In the genomic region with DNA sequence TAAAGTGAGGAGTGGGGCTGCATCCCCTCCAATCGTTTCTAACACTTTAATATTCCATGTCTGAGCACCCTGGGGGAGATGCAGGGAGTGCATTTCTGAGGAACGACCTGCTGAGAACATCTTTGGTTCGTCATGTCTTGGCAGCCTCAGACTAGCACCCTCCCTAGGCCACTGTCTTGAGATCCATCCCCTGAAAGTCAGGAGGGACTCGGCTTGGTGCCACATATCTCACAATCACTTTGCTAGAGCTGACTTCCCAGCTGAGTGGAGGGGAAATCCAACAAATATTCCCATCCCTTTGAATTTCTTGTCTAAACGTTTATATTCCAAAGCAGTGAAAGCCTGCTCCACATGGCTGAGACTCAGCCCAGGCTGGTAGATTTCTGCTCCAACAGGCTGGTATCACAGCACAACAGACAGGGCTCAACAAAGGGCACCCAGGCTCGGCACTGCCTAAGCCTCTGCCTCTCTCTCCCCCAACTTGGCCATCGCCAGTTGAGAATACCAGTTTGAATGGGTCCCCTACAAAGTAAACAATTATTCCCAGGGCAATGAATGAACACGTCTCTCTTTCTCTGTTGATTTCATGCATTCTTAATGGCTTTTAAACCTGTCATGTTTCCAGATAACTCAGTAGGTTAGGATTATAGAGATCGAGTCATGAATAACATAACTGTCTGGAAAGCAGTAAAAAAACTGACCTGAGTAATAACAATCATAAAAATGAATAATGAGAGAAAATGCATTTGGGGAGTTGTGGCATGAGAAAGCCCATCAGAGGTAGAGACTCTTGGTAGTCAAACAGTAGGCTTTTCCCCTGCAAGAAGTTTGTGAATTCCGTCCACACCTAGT, we compare ENCODE assay signal across 18 cellular contexts. TPM values are rescaled to one million over a fixed set of nuclear protein-coding genes. Genes with fewer than 3 reads are reported as not detected.
A peak's percentile ranks its signal among the peaks of the same experiment; 100 is the strongest.
DNase-seq lines count a peak whose midpoint lies in the region; FAIRE-seq and TF ChIP-seq lines count a peak whose summit lies in the region.
"Had no signal": no experiment of that assay in that cellular context is flagged by ENCODE, and none has a peak within 500 bp of the region (broad histone marks: within the 10 kb centered on the region; RNA-seq: fewer than 3 reads in every experiment).

No MANE protein-coding gene starts in this region.

- no peak overlapping the region for H3K4me3 ChIP-seq in H1 (ENCODE audit: extremely low read depth in 1 of 4, insufficient read depth in 2 of 4, low read depth in 3 of 4, low read length in 4 of 4)
- no peak overlapping the region for H3K4me3 ChIP-seq in neutrophil (ENCODE audit: low read depth in 1 of 2, low read length in 1 of 2)
- no peak overlapping the region for H3K4me3 ChIP-seq in transverse colon
- no peak overlapping the region for H3K4me3 ChIP-seq in lower leg skin (ENCODE audit: low read depth, poor library complexity, severe bottlenecking)
- H3K4me3 ChIP-seq: GM12878, Peyer's patch had no signal

- H4K91ac ChIP-seq in H1 (replicated peaks; ENCODE audit: insufficient read length, low read length): no peak overlapping the region

- H3K79me2 ChIP-seq in H1 (ENCODE audit: control insufficient read depth in 1 of 2, insufficient read depth in 2 of 2, low read length in 2 of 2): no peaks in the 10 kb centered on the region

- TF ChIP-seq CTCF in H1 (IDR thresholded peaks at IDR 0.05; ENCODE audit: control extremely low read depth in 1 of 3, insufficient read depth in 1 of 3, low read depth in 1 of 3, low read length in 3 of 3) (no peak), neutrophil (IDR thresholded peaks at IDR 0.05) (no peak), transverse colon (IDR thresholded peaks at IDR 0.05) (no peak), lower leg skin (IDR thresholded peaks at IDR 0.05) (no peak), GM10266 (IDR thresholded peaks at IDR 0.05; ENCODE audit: control insufficient read depth, insufficient read depth, low read depth, missing control alignments) (no peak)

- no peak overlapping the region for H3K18ac ChIP-seq in H1 (ENCODE audit: extremely low read depth, low read length)

- in situ Hi-C loops in transverse colon (cut with MboI; ENCODE audit: low pct_ligation_motif_present in 1 of 4, low pct_unique_long_range_greater_than_20kb in 1 of 4, low sequenced_read_pairs in 3 of 4): no loop called here

- no peak overlapping the region for H2BK12ac ChIP-seq in H1 (ENCODE audit: low read depth, low read length)

- no peak overlapping the region for H3K23ac ChIP-seq in H1 (ENCODE audit: insufficient read length)

- H4K5ac ChIP-seq in H1 (ENCODE audit: insufficient read length, low read depth, low read length): no peak overlapping the region

- H3K36me3 ChIP-seq in H1 (ENCODE audit: control insufficient read depth in 2 of 4, insufficient read depth in 4 of 4, low read length in 3 of 4) (no peaks in the 10 kb centered on the region), neutrophil (no peaks in the 10 kb centered on the region), transverse colon (no peaks in the 10 kb centered on the region)
- H3K36me3 ChIP-seq: Peyer's patch had no signal

- POLR2A ChIA-PET in H1 (lab: Charles Lee; ENCODE audit: partially characterized antibody): interaction anchor here (0.6 to 5.6 kb wide), 2 partner anchors 20 to 24 kb away, joined by 5 to 32 read pairs; a partner anchor contains a TSS

- no peaks in the 10 kb centered on the region for H3K23me2 ChIP-seq in H1 (ENCODE audit: low read depth, low read length)

- H3K9ac ChIP-seq in H1 (replicated peaks in 1 of 4; ENCODE audit: extremely low read depth in 1 of 4, low read depth in 3 of 4, low read length in 3 of 4): no peak overlapping the region

- no peak for TF ChIP-seq EP300 in H1 (IDR thresholded peaks at IDR 0.05; ENCODE audit: borderline replicate concordance in 1 of 2, low read depth in 2 of 2, low read length in 2 of 2)
- no peak for TF ChIP-seq EP300 in transverse colon (IDR thresholded peaks at IDR 0.05; ENCODE audit: low read depth)

- no peak overlapping the region for H3K4me2 ChIP-seq in H1 (ENCODE audit: insufficient read depth in 1 of 2, low read depth in 2 of 2, low read length in 2 of 2)

- DNase-seq in NCI-H345 (lab: John Stamatoyannopoulos, UW) (peak; percentile 17), NCI-H345 treated with DMSO at 0.1 percent for 48 hours (lab: John Stamatoyannopoulos, UW; ENCODE audit: unreplicated experiment) (no peak), H1 (ENCODE audit: low read depth in 1 of 2, low spot score in 2 of 2) (no peak), transverse colon (no peak), lower leg skin (ENCODE audit: low spot score in 2 of 2) (no peak), GM10266 (ENCODE audit: extremely low spot score) (no peak), globus pallidus (ENCODE audit: low spot score) (no peak)
- DNase-seq: C1 segment of cervical spinal cord, MV-4-11, NCI-H2107, NCI-H446, Peyer's patch, SHP77 had no signal

- no peaks in the 10 kb centered on the region for H4K20me1 ChIP-seq in H1 (replicated peaks in 1 of 2; ENCODE audit: control insufficient read depth in 1 of 2, insufficient read depth in 2 of 2, low read length in 2 of 2)

- 79% methylated on average over 10 of the region's 10 CpGs; no CpG with 5 or more reads in 1 of the 2 experiments for WGBS in H1 (ENCODE audit: extremely low coverage in 1 of 2, insufficient coverage in 1 of 2, insufficient read length in 1 of 2, insufficient replicate concordance in 2 of 2, low coverage in 1 of 2, low lambda C conversion rate in 2 of 2, missing lambda C conversion rate in 1 of 2), 2 experiments
- 45 to 51% methylated on average over 3 to 10 of the region's 10 CpGs for WGBS in transverse colon (ENCODE audit: low coverage in 1 of 2), 2 donors
- WGBS in lower leg skin, 2 donors: 48 to 57% methylated on average over 10 of the region's 10 CpGs

- H3K56ac ChIP-seq in H1 (replicated peaks; ENCODE audit: insufficient read length, low read depth, low read length): no peak overlapping the region

- no peak overlapping the region for H2BK20ac ChIP-seq in H1 (ENCODE audit: low read length)

- H2BK5ac ChIP-seq in H1 (ENCODE audit: low read depth, low read length): no peak overlapping the region

- no peak overlapping the region for H2BK120ac ChIP-seq in H1 (replicated peaks; ENCODE audit: low read depth, low read length)

- no peak overlapping the region for H3K4ac ChIP-seq in H1 (replicated peaks; ENCODE audit: insufficient read length, low read depth, low read length)

- H3K14ac ChIP-seq in H1 (ENCODE audit: insufficient read length): no peak overlapping the region

- peaks cover 0 to 19% (median 11%) of the 10 kb centered on the region in 4 experiments; a peak in 6 of 7 replicates for H3K4me1 ChIP-seq in H1 (replicated peaks in 1 of 4; ENCODE audit: control insufficient read depth in 3 of 4, insufficient read depth in 4 of 4, low read length in 3 of 4)
- peaks cover 25 to 28% of the 10 kb centered on the region in 2 experiments for H3K4me1 ChIP-seq in neutrophil (ENCODE audit: control insufficient read depth in 1 of 2, insufficient read depth in 1 of 2, low read depth in 1 of 2, low read length in 1 of 2)
- no peaks in the 10 kb centered on the region for H3K4me1 ChIP-seq in transverse colon
- H3K4me1 ChIP-seq: Peyer's patch had no signal

- H3K79me1 ChIP-seq in H1 (ENCODE audit: low read depth, low read length): no peaks in the 10 kb centered on the region

- H3K9me3 ChIP-seq in H1 (ENCODE audit: insufficient read depth in 2 of 2, low read depth in 1 of 2, low read length in 1 of 2): no peaks in the 10 kb centered on the region
- H3K9me3 ChIP-seq in neutrophil: no peaks in the 10 kb centered on the region
- H3K9me3 ChIP-seq in transverse colon: no peaks in the 10 kb centered on the region
- H3K9me3 ChIP-seq: Peyer's patch had no signal

- peak overlapping the region; percentile 29; the same call in 1 of the 2 replicates for H4K8ac ChIP-seq in H1 (ENCODE audit: extremely low read depth, insufficient read depth, low read length)

- CTCF ChIA-PET in H1 (lab: Charles Lee; ENCODE audit: partially characterized antibody): interaction anchor here (0.6 to 33.9 kb wide), 10 partner anchors 8 to 1331 kb away, joined by 3 to 427 read pairs (median 4); a partner anchor contains a TSS

- no peak for TF ChIP-seq RAD21 in H1 (IDR thresholded peaks at IDR 0.05 in 1 of 2, conservative IDR thresholded peaks at IDR 0.05 in 1 of 2; ENCODE audit: low read depth in 2 of 2, low read length in 2 of 2)

- no peak overlapping the region for H2AK5ac ChIP-seq in H1 (ENCODE audit: low read depth, low read length)

- H3K27me3 ChIP-seq in H1 (replicated peaks in 1 of 4; ENCODE audit: control insufficient read depth in 3 of 4, extremely low read depth in 1 of 4, insufficient read depth in 3 of 4, low read length in 3 of 4) (no peaks in the 10 kb centered on the region), neutrophil (no peaks in the 10 kb centered on the region), transverse colon (no peaks in the 10 kb centered on the region)
- H3K27me3 ChIP-seq: Peyer's patch had no signal

- H3K27ac ChIP-seq in H1 (ENCODE audit: low read depth, low read length) (no peak overlapping the region), neutrophil (peak overlapping the region; percentile 8), transverse colon (no peak overlapping the region)
- H3K27ac ChIP-seq: Peyer's patch had no signal

- no peak overlapping the region for H2AFZ ChIP-seq in H1 (ENCODE audit: low read length)

- 0 out of 2 replicates have a peak overlapping the region, but pooled peaks have one; percentile 61 for H2BK15ac ChIP-seq in H1 (ENCODE audit: low read length)

- intact Hi-C loops in transverse colon (cut with DNase I; ENCODE audit: low total_unique reads) (no loop called here), lower leg skin (cut with DNase I; ENCODE audit: low total_unique reads) (no loop called here)

- TF ChIP-seq POLR2A in H1 (IDR thresholded peaks at IDR 0.05; ENCODE audit: control extremely low read depth in 1 of 2, low read depth in 2 of 2, low read length in 2 of 2) (no peak), transverse colon (IDR thresholded peaks at IDR 0.05) (no peak), lower leg skin (IDR thresholded peaks at IDR 0.05) (no peak)

- FAIRE-seq in H1 (lab: Jason Lieb, UNC): no peak
- FAIRE-seq: GM12878, GM18507 had no signal

RNA-seq across cellular contexts. Expression of a gene that starts 1.1 kb away (rescaled TPM):
- total RNA-seq in H1 (2021; fragmentation: NEBNext Ultra II Directional; extraction: Animal tissue kit (Norgen Biotek cat#: 25700)): not detected in 2 replicates
- 0.09 and 0.17 TPM in 2 replicates for polyA plus RNA-seq in H1 (2011; rRNA removed)
- polyA plus RNA-seq in H1 (2011; cell fraction: cytosol; rRNA removed): not detected
- polyA plus RNA-seq in H1 (2011; cell fraction: nucleus; rRNA removed): not detected
- polyA plus RNA-seq in H1 (2012, experiment 1 of 2): not detected in 4 replicates
- not detected for polyA plus RNA-seq in H1 (2012, experiment 2 of 2)
- polyA plus RNA-seq in H1 (2013, experiment 1 of 2): not detected
- polyA plus RNA-seq in H1 (2013, experiment 2 of 2): not detected
- not detected in 2 replicates for polyA minus RNA-seq in H1 (2011; rRNA and poly(A)+ RNA removed)
- not detected for polyA minus RNA-seq in H1 (2011; cell fraction: cytosol; rRNA and poly(A)+ RNA removed)
- polyA minus RNA-seq in H1 (2011; cell fraction: nucleus; rRNA and poly(A)+ RNA removed): not detected
- total RNA-seq in transverse colon (under 1 TPM in 1 of 4 donors, not detected in 3; 0.27 TPM), lower leg skin (under 1 TPM in 2 of 4 donors, not detected in 2; 0.19 to 0.46 TPM)
- total RNA-seq: GM12878, LHCN-M2 had no signal
- polyA plus RNA-seq: GM12878 had no signal

RNA-seq across cellular contexts. Expression of a gene that starts 14.3 kb away (rescaled TPM):
- 0.13 and 0.21 TPM in 2 replicates for total RNA-seq in H1 (2021; fragmentation: NEBNext Ultra II Directional; extraction: Animal tissue kit (Norgen Biotek cat#: 25700))
- polyA plus RNA-seq in H1 (2011; rRNA removed): 0.09 and 0.11 TPM in 2 replicates
- 0.16 TPM for polyA plus RNA-seq in H1 (2011; cell fraction: cytosol; rRNA removed)
- 0.47 TPM for polyA plus RNA-seq in H1 (2011; cell fraction: nucleus; rRNA removed)
- 0.17 to 0.40 TPM (median 0.23 TPM) in 4 replicates for polyA plus RNA-seq in H1 (2012, experiment 1 of 2)
- polyA plus RNA-seq in H1 (2012, experiment 2 of 2): not detected
- polyA plus RNA-seq in H1 (2013, experiment 1 of 2): 0.04 TPM
- 0.42 TPM for polyA plus RNA-seq in H1 (2013, experiment 2 of 2)
- 0.20 and 0.25 TPM in 2 replicates for polyA minus RNA-seq in H1 (2011; rRNA and poly(A)+ RNA removed)
- not detected for polyA minus RNA-seq in H1 (2011; cell fraction: cytosol; rRNA and poly(A)+ RNA removed)
- polyA minus RNA-seq in H1 (2011; cell fraction: nucleus; rRNA and poly(A)+ RNA removed): 0.80 TPM
- total RNA-seq in transverse colon (10 to 100 TPM in 1 of 4 donors, 1 to 10 TPM in 2, under 1 TPM in 1; 0.80 to 17.6 (median 7.4) TPM), lower leg skin (1,000 to 10,000 TPM in 2 of 4 donors, 100 to 1,000 TPM in 2; 802 to 1,380 (median 1,140) TPM)

RNA-seq across cellular contexts. Expression of a gene that starts 14.6 kb away (rescaled TPM):
- total RNA-seq in H1 (2021; fragmentation: NEBNext Ultra II Directional; extraction: Animal tissue kit (Norgen Biotek cat#: 25700)): not detected in 2 replicates
- not detected in 2 replicates for polyA plus RNA-seq in H1 (2011; rRNA removed)
- polyA plus RNA-seq in H1 (2011; cell fraction: cytosol; rRNA removed): not detected
- not detected for polyA plus RNA-seq in H1 (2011; cell fraction: nucleus; rRNA removed)
- polyA plus RNA-seq in H1 (2012, experiment 1 of 2): not detected in 4 replicates
- polyA plus RNA-seq in H1 (2012, experiment 2 of 2): not detected
- not detected for polyA plus RNA-seq in H1 (2013, experiment 1 of 2)
- not detected for polyA plus RNA-seq in H1 (2013, experiment 2 of 2)
- not detected in 2 replicates for polyA minus RNA-seq in H1 (2011; rRNA and poly(A)+ RNA removed)
- not detected for polyA minus RNA-seq in H1 (2011; cell fraction: cytosol; rRNA and poly(A)+ RNA removed)
- not detected for polyA minus RNA-seq in H1 (2011; cell fraction: nucleus; rRNA and poly(A)+ RNA removed)
- total RNA-seq in transverse colon: not detected
- total RNA-seq in lower leg skin: under 1 TPM in 1 of 4 donors, not detected in 3; 0.97 TPM
- total RNA-seq: A172, GM12878, LHCN-M2, Peyer's patch had no signal
- polyA plus RNA-seq: GM12878 had no signal

RNA-seq across cellular contexts. Expression of a gene that starts 23.4 kb away (rescaled TPM):
- not detected in 2 replicates for total RNA-seq in H1 (2021; fragmentation: NEBNext Ultra II Directional; extraction: Animal tissue kit (Norgen Biotek cat#: 25700))
- polyA plus RNA-seq in H1 (2011; rRNA removed): not detected in 2 replicates
- not detected for polyA plus RNA-seq in H1 (2011; cell fraction: cytosol; rRNA removed)
- polyA plus RNA-seq in H1 (2011; cell fraction: nucleus; rRNA removed): not detected
- polyA plus RNA-seq in H1 (2012, experiment 1 of 2): not detected in 4 replicates
- not detected for polyA plus RNA-seq in H1 (2012, experiment 2 of 2)
- not detected for polyA plus RNA-seq in H1 (2013, experiment 1 of 2)
- polyA plus RNA-seq in H1 (2013, experiment 2 of 2): not detected
- polyA minus RNA-seq in H1 (2011; rRNA and poly(A)+ RNA removed): not detected in 2 replicates
- not detected for polyA minus RNA-seq in H1 (2011; cell fraction: cytosol; rRNA and poly(A)+ RNA removed)
- not detected for polyA minus RNA-seq in H1 (2011; cell fraction: nucleus; rRNA and poly(A)+ RNA removed)
- total RNA-seq in transverse colon (not detected), lower leg skin (under 1 TPM in 1 of 4 donors, not detected in 3; 0.84 TPM)
- total RNA-seq: A172, GM12878, LHCN-M2, Peyer's patch had no signal
- polyA plus RNA-seq: GM12878 had no signal

RNA-seq across cellular contexts. Expression of a gene that starts 23.8 kb away (rescaled TPM):
- 122 and 137 TPM in 2 replicates for total RNA-seq in H1 (2021; fragmentation: NEBNext Ultra II Directional; extraction: Animal tissue kit (Norgen Biotek cat#: 25700))
- 120 and 192 TPM in 2 replicates for polyA plus RNA-seq in H1 (2011; rRNA removed)
- polyA plus RNA-seq in H1 (2011; cell fraction: cytosol; rRNA removed): 174 TPM
- polyA plus RNA-seq in H1 (2011; cell fraction: nucleus; rRNA removed): 160 TPM
- 117 to 161 TPM (median 152 TPM) in 4 replicates for polyA plus RNA-seq in H1 (2012, experiment 1 of 2)
- 165 TPM for polyA plus RNA-seq in H1 (2012, experiment 2 of 2)
- polyA plus RNA-seq in H1 (2013, experiment 1 of 2): 70.3 TPM
- 64.2 TPM for polyA plus RNA-seq in H1 (2013, experiment 2 of 2)
- polyA minus RNA-seq in H1 (2011; rRNA and poly(A)+ RNA removed): 68.0 and 81.3 TPM in 2 replicates
- 95.6 TPM for polyA minus RNA-seq in H1 (2011; cell fraction: cytosol; rRNA and poly(A)+ RNA removed)
- polyA minus RNA-seq in H1 (2011; cell fraction: nucleus; rRNA and poly(A)+ RNA removed): 73.2 TPM
- total RNA-seq in transverse colon (1,000 to 10,000 TPM in 3 of 4 donors, 100 to 1,000 TPM in 1; 788 to 3,666 (median 2,734) TPM), lower leg skin (100 to 1,000 TPM in 3 of 4 donors, 10 to 100 TPM in 1; 96.0 to 482 (median 285) TPM)
- total RNA-seq: LHCN-M2 had no signal

Comparison
In these comparisons a context has a peak if more than half of its experiments do, and no peak if none do; other contexts are left out.
1. RNA of a gene that starts 14.3 kb away (total RNA-seq): 802 to 1,380 TPM in lower leg skin; 0.80 to 17.6 TPM in transverse colon and 0.13 to 0.21 TPM in H1; every median in the first group is over 10 times any median in the second.